In genomic region chr11:105582497-105582896, GRCh38 we compare ENCODE assay signal across 21 cellular contexts. TPM values are rescaled to one million over a fixed set of nuclear protein-coding genes. Genes with fewer than 3 reads are reported as not detected.
A peak's percentile ranks its signal among the peaks of the same experiment; 100 is the strongest.
DNase-seq lines count a peak whose midpoint lies in the region; ATAC-seq, FAIRE-seq and TF ChIP-seq lines count a peak whose summit lies in the region.
"Had no signal": no experiment of that assay in that cellular context is flagged by ENCODE, and none has a peak within 500 bp of the region (broad histone marks: within the 10 kb centered on the region; RNA-seq: fewer than 3 reads in every experiment).

No MANE protein-coding gene starts in this region.

- H2AFZ ChIP-seq in DND-41 (ENCODE audit: low read depth, low read length) (no peak overlapping the region), IMR-90 (replicated peaks; ENCODE audit: low read length, poor library complexity) (no peak overlapping the region)

- H4K8ac ChIP-seq in IMR-90 (ENCODE audit: low read depth in 2 of 2, low read length in 2 of 2), result no peak overlapping the region

- intact Hi-C loops in IMR-90 (cut with micrococcal nuclease), result no loop called here
- intact Hi-C loops in activated T-helper 2 cell treated with anti-CD3 and anti-CD28 coated beads, Interferon-gamma antibody, Interleukin-2, Interleukin-4, amounts not matched to agents 10 μg/mL and 5 μg/mL and 100 μg/mL, durations not matched to agents 14 hours and 24 hours and 36 hours (cut with micrococcal nuclease), result no loop called here

- H2BK15ac ChIP-seq in IMR-90 (ENCODE audit: low read depth, low read length), result no peak overlapping the region

- no peak for TF ChIP-seq CTCF in DND-41 (IDR thresholded peaks at IDR 0.05; ENCODE audit: borderline replicate concordance, extremely low read depth, low read length, poor library complexity, severe bottlenecking)
- no peak for TF ChIP-seq CTCF in IMR-90 (conservative IDR thresholded peaks at IDR 0.05; ENCODE audit: low read depth, low read length)
- no peak for TF ChIP-seq CTCF in GM10248 (IDR thresholded peaks at IDR 0.05; ENCODE audit: control extremely low read depth, extremely low read depth, low read depth, missing control alignments)

- no peak overlapping the region for H3K23ac ChIP-seq in IMR-90 (ENCODE audit: low read depth, low read length)

- H3K4me1 Mint-ChIP-seq in activated T-helper 2 cell treated with anti-CD3 and anti-CD28 coated beads, Interferon-gamma antibody, Interleukin-2, Interleukin-4, amounts not matched to agents 10 μg/mL and 5 μg/mL and 100 μg/mL, durations not matched to agents 14 hours and 24 hours and 36 hours (ENCODE audit: low read depth), result no peaks in the 10 kb centered on the region
- H3K4me1 Mint-ChIP-seq: CD8-positive, alpha-beta memory T cell; IgD-negative memory B cell had no signal

- no peak overlapping the region for H2BK120ac ChIP-seq in IMR-90 (ENCODE audit: low read depth, low read length)

- TF ChIP-seq RAD21 in IMR-90 (IDR thresholded peaks at IDR 0.05; ENCODE audit: low read length), result no peak

- no peak overlapping the region for H4K91ac ChIP-seq in IMR-90 (ENCODE audit: insufficient read depth, low read depth, low read length)

- no peak overlapping the region for H3K18ac ChIP-seq in IMR-90 (ENCODE audit: low read depth, low read length)

- DNase-seq in DND-41 (no peak), IMR-90 (no peak), amniotic epithelial cell (ENCODE audit: low read depth) (peak; percentile 34), glomerular visceral epithelial cell (ENCODE audit: extremely low spot score) (peak; percentile 6), kidney glomerular epithelial cell (lab: John Stamatoyannopoulos, UW) (no peak), HTR-8/SVneo (ENCODE audit: insufficient read length, low spot score) (no peak), GM10248 (ENCODE audit: extremely low spot score) (no peak)
- no peak for DNase-seq in activated T-helper 2 cell treated with anti-CD3 and anti-CD28 coated beads, Interferon-gamma antibody, Interleukin-2, Interleukin-4, amounts not matched to agents 10 μg/mL and 5 μg/mL and 100 μg/mL, durations not matched to agents 14 hours and 24 hours and 36 hours (ENCODE audit: low spot score)
- DNase-seq: CD8-positive, alpha-beta memory T cell; DMS79 treated with DMSO at 0.1 percent for 48 hours; H7; MV-4-11; NCI-H1417 treated with DMSO at 0.1 percent for 48 hours; NCI-H2029 treated with DMSO at 0.1 percent for 48 hours; NCI-H2171 treated with DMSO at 0.1 percent for 48 hours; NCI-H510A; NCI-H774 had no signal

- no peak for FAIRE-seq in HTR-8/SVneo (lab: Jason Lieb, UNC)

- H3K27ac ChIP-seq in DND-41 (ENCODE audit: low read length) (no peak overlapping the region), IMR-90 (ENCODE audit: insufficient read depth, low read length) (no peak overlapping the region)
- H3K27ac ChIP-seq: BLaER1, SJSA1 had no signal

- H4K5ac ChIP-seq in IMR-90 (ENCODE audit: low read depth, low read length), result no peak overlapping the region

- H3K27ac Mint-ChIP-seq in activated T-helper 2 cell treated with anti-CD3 and anti-CD28 coated beads, Interferon-gamma antibody, Interleukin-2, Interleukin-4, amounts not matched to agents 10 μg/mL and 5 μg/mL and 100 μg/mL, durations not matched to agents 14 hours and 24 hours and 36 hours, result no peak overlapping the region
- H3K27ac Mint-ChIP-seq: CD8-positive, alpha-beta memory T cell; IgD-negative memory B cell had no signal

- POLR2A ChIA-PET in IMR-90 (lab: Charles Lee; ENCODE audit: unreplicated experiment) (no interaction called here), GM10248 (lab: Yijun Ruan, JAX) (no interaction called here)

- H3K36me3 Mint-ChIP-seq in activated T-helper 2 cell treated with anti-CD3 and anti-CD28 coated beads, Interferon-gamma antibody, Interleukin-2, Interleukin-4, amounts not matched to agents 10 μg/mL and 5 μg/mL and 100 μg/mL, durations not matched to agents 14 hours and 24 hours and 36 hours (ENCODE audit: low read depth), result no peaks in the 10 kb centered on the region
- H3K36me3 Mint-ChIP-seq: CD8-positive, alpha-beta memory T cell; IgD-negative memory B cell had no signal

- in situ Hi-C loops in IMR-90 (cut with MboI; ENCODE audit: low sequenced_read_pairs), result no loop called here

- H3K27me3 ChIP-seq in DND-41 (ENCODE audit: insufficient read depth, low read length, poor library complexity), result no peaks in the 10 kb centered on the region
- no peaks in the 10 kb centered on the region for H3K27me3 ChIP-seq in IMR-90 (ENCODE audit: control insufficient read depth, insufficient read depth, low read length)
- H3K27me3 ChIP-seq: BLaER1, SJSA1 had no signal

- H3K4me3 Mint-ChIP-seq in activated T-helper 2 cell treated with anti-CD3 and anti-CD28 coated beads, Interferon-gamma antibody, Interleukin-2, Interleukin-4, amounts not matched to agents 10 μg/mL and 5 μg/mL and 100 μg/mL, durations not matched to agents 14 hours and 24 hours and 36 hours (ENCODE audit: low read depth), result no peak overlapping the region
- H3K4me3 Mint-ChIP-seq: CD8-positive, alpha-beta memory T cell; IgD-negative memory B cell had no signal

- H3K9me3 Mint-ChIP-seq in activated T-helper 2 cell treated with anti-CD3 and anti-CD28 coated beads, Interferon-gamma antibody, Interleukin-2, Interleukin-4, amounts not matched to agents 10 μg/mL and 5 μg/mL and 100 μg/mL, durations not matched to agents 14 hours and 24 hours and 36 hours, result no peaks in the 10 kb centered on the region
- H3K9me3 Mint-ChIP-seq: IgD-negative memory B cell had no signal

- H2AK5ac ChIP-seq in IMR-90 (ENCODE audit: low read depth, low read length), result no peak overlapping the region

- H3K79me2 ChIP-seq in DND-41 (ENCODE audit: insufficient read depth, low read length), result no peaks in the 10 kb centered on the region

- BruUV-seq in IMR-90 (replicated peaks; lab: Mats Ljungman, UMichigan), result no TSS peak

- H3K14ac ChIP-seq in IMR-90 (replicated peaks; ENCODE audit: low read depth, low read length), result no peak overlapping the region

- H3K36me3 ChIP-seq in DND-41 (ENCODE audit: insufficient read depth, low read length) (no peaks in the 10 kb centered on the region), IMR-90 (ENCODE audit: control insufficient read depth, insufficient read depth, low read length) (no peaks in the 10 kb centered on the region)
- H3K36me3 ChIP-seq: BLaER1, SJSA1 had no signal

- H3K4me3 ChIP-seq in DND-41 (ENCODE audit: low read depth in 1 of 2, low read length in 2 of 2) (no peak overlapping the region), IMR-90 (ENCODE audit: insufficient read depth, low read depth, low read length) (no peak overlapping the region)
- H3K4me3 ChIP-seq: BLaER1, SJSA1 had no signal

- H3K9ac ChIP-seq in DND-41 (ENCODE audit: low read depth, low read length) (no peak overlapping the region), IMR-90 (ENCODE audit: low read depth, low read length) (no peak overlapping the region)
- H3K9ac ChIP-seq: BLaER1 had no signal

- TF ChIP-seq POLR2A in IMR-90 (IDR thresholded peaks at IDR 0.05; ENCODE audit: low read depth, low read length), result no peak

- no peaks in the 10 kb centered on the region for H3K79me1 ChIP-seq in IMR-90 (ENCODE audit: low read depth in 1 of 2, low read length in 2 of 2)

- no peak overlapping the region for H3K56ac ChIP-seq in IMR-90 (ENCODE audit: extremely low read depth, insufficient read depth, low read length)

- H2AK9ac ChIP-seq in IMR-90 (replicated peaks; ENCODE audit: low read depth, low read length, poor library complexity), result no peak overlapping the region

- dilution Hi-C loops in IMR-90 (cut with HindIII; ENCODE audit: low sequenced_read_pairs, unreplicated experiment), result no loop called here

- H3K4me2 ChIP-seq in DND-41 (ENCODE audit: insufficient read depth, low read length), result no peak overlapping the region
- no peak overlapping the region for H3K4me2 ChIP-seq in IMR-90 (ENCODE audit: low read depth, low read length)
- H3K4me2 ChIP-seq: BLaER1 had no signal

- no peaks in the 10 kb centered on the region for H3K4me1 ChIP-seq in DND-41 (ENCODE audit: insufficient read depth, low read length)
- H3K4me1 ChIP-seq in IMR-90 (ENCODE audit: control insufficient read depth, insufficient read depth, low read length), result no peaks in the 10 kb centered on the region
- H3K4me1 ChIP-seq: BLaER1, SJSA1 had no signal

- ATAC-seq in DND-41 (ENCODE audit: insufficient read depth, low read depth) (peak; percentile 33; the same call in 1 of the 3 replicates), IMR-90 (ENCODE audit: low read depth) (no peak)

- 80% methylated on average over 1 of the region's 4 CpGs; no CpG with 5 or more reads in 1 of the 2 experiments for WGBS in IMR-90 (ENCODE audit: extremely low coverage in 2 of 2, insufficient read length in 1 of 2), 2 experiments

- H3K9me1 ChIP-seq in IMR-90 (ENCODE audit: insufficient read depth, low read length), result no peaks in the 10 kb centered on the region

- H4K20me1 ChIP-seq in DND-41 (ENCODE audit: insufficient read depth, low read length), result no peaks in the 10 kb centered on the region
- H4K20me1 ChIP-seq in IMR-90 (ENCODE audit: insufficient read depth, low read length), result no peaks in the 10 kb centered on the region
- H4K20me1 ChIP-seq: BLaER1 had no signal

- H2BK20ac ChIP-seq in IMR-90 (ENCODE audit: low read depth, low read length), result no peak overlapping the region

- H3K27me3 Mint-ChIP-seq in activated T-helper 2 cell treated with anti-CD3 and anti-CD28 coated beads, Interferon-gamma antibody, Interleukin-2, Interleukin-4, amounts not matched to agents 10 μg/mL and 5 μg/mL and 100 μg/mL, durations not matched to agents 14 hours and 24 hours and 36 hours (ENCODE audit: low read depth), result no peaks in the 10 kb centered on the region
- H3K27me3 Mint-ChIP-seq: CD8-positive, alpha-beta memory T cell; IgD-negative memory B cell had no signal

- H3K9me3 ChIP-seq in DND-41 (ENCODE audit: insufficient read depth, low read length, severe bottlenecking) (no peaks in the 10 kb centered on the region), IMR-90 (ENCODE audit: control insufficient read depth, insufficient read depth, low read length) (no peaks in the 10 kb centered on the region)
- H3K9me3 ChIP-seq: BLaER1, SJSA1 had no signal

- H2BK5ac ChIP-seq in IMR-90 (ENCODE audit: low read depth, low read length, poor library complexity, severe bottlenecking), result no peak overlapping the region

- CTCF ChIA-PET in IMR-90 (lab: Yijun Ruan, JAX) (interaction anchor here (0.6 kb wide), 1 partner anchor 208 kb away, joined by 3 read pairs; no protein-coding TSS in a partner anchor), GM10248 (lab: Yijun Ruan, JAX) (interaction anchor here (1.7 kb wide), 1 partner anchor 12 kb away, joined by 4 read pairs; no protein-coding TSS in a partner anchor)

- H3K4ac ChIP-seq in IMR-90 (ENCODE audit: low read depth, low read length), result no peak overlapping the region

TF ChIP-seq in IMR-90, 13 proteins besides CTCF, POLR2A, EP300 and RAD21:
- TF ChIP-seq BHLHE40 (IDR thresholded peaks at IDR 0.05; ENCODE audit: low read depth, low read length) (peak; percentile 62; the same call in 1 of the 2 replicates), MAFK (IDR thresholded peaks at IDR 0.05; ENCODE audit: low read depth, low read length) (no peak)

RNA-seq across cellular contexts. Expression of gene GRIA4, which starts 27.4 kb away (rescaled TPM):
- total RNA-seq in IMR-90 (2012; rRNA removed), result 0.36 and 0.56 TPM in 2 replicates
- 0.14 and 1.0 TPM in 2 replicates for polyA plus RNA-seq in IMR-90 (2012; rRNA removed)
- 0.02 and 0.12 TPM in 2 replicates for polyA plus RNA-seq in IMR-90 (2012; cell fraction: cytosol; rRNA removed)
- 0.03 and 0.14 TPM in 2 replicates for polyA plus RNA-seq in IMR-90 (2012; cell fraction: nucleus; rRNA removed; ENCODE audit: low replicate concordance)
- total RNA-seq in activated T-helper 2 cell treated with anti-CD3 and anti-CD28 coated beads, Interferon-gamma antibody, Interleukin-2, Interleukin-4, amounts not matched to agents 10 μg/mL and 5 μg/mL and 100 μg/mL, durations not matched to agents 14 hours and 24 hours and 36 hours, result not detected in 2 replicates
- total RNA-seq: A172; CD8-positive, alpha-beta memory T cell; SJSA1 had no signal
- polyA plus RNA-seq: CD8-positive, alpha-beta memory T cell; IgD-negative memory B cell had no signal

Comparison
In these comparisons a context has a peak if more than half of its experiments do, and no peak if none do; other contexts are left out.
1. DNase-seq: peak in amniotic epithelial cell (single experiment) and glomerular visceral epithelial cell (single experiment); none in DND-41 (single experiment), IMR-90 (single experiment), kidney glomerular epithelial cell (single experiment), HTR-8/SVneo (single experiment), GM10248 (single experiment) and activated T-helper 2 cell treated with anti-CD3 and anti-CD28 coated beads, Interferon-gamma antibody, Interleukin-2, Interleukin-4, amounts not matched to agents 10 μg/mL and 5 μg/mL and 100 μg/mL, durations not matched to agents 14 hours and 24 hours and 36 hours (single experiment).